Comparison of ENCODE assay signal across 18 cellular contexts in the genomic region with DNA sequence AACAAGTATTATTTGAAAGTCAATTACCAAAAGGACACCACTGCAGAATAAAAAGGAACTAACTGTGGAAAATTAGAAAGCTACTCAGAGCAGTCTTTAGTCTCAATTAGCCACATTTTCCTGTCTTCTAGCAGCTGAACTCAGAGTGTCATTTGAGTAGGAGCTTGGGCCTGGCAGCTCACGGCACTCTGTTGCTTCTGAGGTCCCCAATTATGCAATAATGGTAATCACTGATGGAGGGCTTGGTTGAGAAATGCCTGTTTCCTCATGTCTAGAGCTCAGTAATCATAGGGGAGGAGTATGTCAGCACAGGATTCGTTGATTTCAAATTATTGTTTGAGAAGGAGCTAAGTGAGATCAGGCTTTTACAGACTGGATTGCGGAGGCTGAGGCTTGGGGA.
DNase-seq lines count a peak whose midpoint lies in the region; ATAC-seq, FAIRE-seq and TF ChIP-seq lines count a peak whose summit lies in the region.
"Had no signal": no experiment of that assay in that cellular context is flagged by ENCODE, and none has a peak within 500 bp of the region (broad histone marks: within the 10 kb centered on the region; RNA-seq: fewer than 3 reads in every experiment).

No MANE protein-coding gene starts in this region.

- H3K9me3 ChIP-seq in K562 (replicated peaks; ENCODE audit: control insufficient read depth, insufficient read depth, low read depth, low read length) (peaks cover 9% of the 10 kb centered on the region), smooth muscle cell (replicated peaks; ENCODE audit: low read depth) (no peaks in the 10 kb centered on the region)

- POLR2A ChIA-PET in K562 (lab: Yijun Ruan, JAX) (interaction anchor here (1.0 to 1.4 kb wide), 2 partner anchors 12 to 17 kb away, joined by 4 to 5 read pairs; no protein-coding TSS in a partner anchor), T-cell (lab: Charles Lee) (no interaction called here)

- no peak overlapping the region for H3K27ac ChIP-seq in K562 (ENCODE audit: extremely low read depth, low read depth, low read length)
- H3K27ac ChIP-seq in smooth muscle cell (ENCODE audit: low read depth) = no peak overlapping the region
- H3K27ac ChIP-seq: cardiac muscle cell, thoracic aorta had no signal

- H3K4me1 Mint-ChIP-seq in nephron progenitor cell (peaks cover 11% of the 10 kb centered on the region), T-cell (peaks cover 0 to 5% (median 2%) of the 10 kb centered on the region in 3 donors)

- TF ChIP-seq POLR2A in K562 (conservative IDR thresholded peaks at IDR 0.05) = no peak

- H3K36me3 ChIP-seq in K562 (ENCODE audit: control insufficient read depth, insufficient read depth, low read length) (peaks cover 4% of the 10 kb centered on the region; the same call in 1 of the 3 replicates), smooth muscle cell (ENCODE audit: low read depth) (no peaks in the 10 kb centered on the region)
- H3K36me3 ChIP-seq: cardiac muscle cell, thoracic aorta had no signal

- ATAC-seq in K562 (no peak), HG02938 (IDR thresholded peaks at IDR 0.05; ENCODE audit: unreplicated experiment) (no peak), T-cell (replicated peaks in 1 of 4) (no peak)
- ATAC-seq: activated CD4-positive, alpha-beta T cell treated with anti-CD3 and anti-CD28 coated beads for 36 hours had no signal

- H3K4me3 Mint-ChIP-seq in nephron progenitor cell = no peak overlapping the region
- no peak overlapping the region for H3K4me3 Mint-ChIP-seq in T-cell
- H3K4me3 Mint-ChIP-seq: activated CD4-positive, alpha-beta T cell treated with anti-CD3 and anti-CD28 coated beads for 36 hours; activated naive CD4-positive, alpha-beta T cell treated with anti-CD3 and anti-CD28 coated beads, Interleukin-2, amount 50 U/mL, for 24 hours; T-helper 2 cell treated with Interferon-gamma antibody and Interleukin-4, amounts not matched to agents 5 μg/mL and 100 μg/mL, for 36 hours had no signal

- FAIRE-seq in K562 (lab: Jason Lieb, UNC) = no peak

- H3K27me3 Mint-ChIP-seq in nephron progenitor cell (ENCODE audit: low read depth, poor library complexity) (peaks cover 3% of the 10 kb centered on the region), T-cell (no peaks in the 10 kb centered on the region)
- H3K27me3 Mint-ChIP-seq: activated CD4-positive, alpha-beta T cell treated with anti-CD3 and anti-CD28 coated beads for 36 hours; activated naive CD4-positive, alpha-beta T cell treated with anti-CD3 and anti-CD28 coated beads, Interleukin-2, amount 50 U/mL, for 24 hours had no signal

- H3K79me2 ChIP-seq in K562 (ENCODE audit: control insufficient read depth, insufficient read depth, low read length) = no peaks in the 10 kb centered on the region
- H3K79me2 ChIP-seq in smooth muscle cell (ENCODE audit: low read depth) = no peaks in the 10 kb centered on the region

- H4K20me1 ChIP-seq in K562 (replicated peaks; ENCODE audit: control insufficient read depth, insufficient read depth, low read length) (no peaks in the 10 kb centered on the region), smooth muscle cell (ENCODE audit: low read depth) (no peaks in the 10 kb centered on the region)

- no peak for TF ChIP-seq EP300 in K562 (IDR thresholded peaks at IDR 0.05; ENCODE audit: low read length)

- intact Hi-C loops in K562 (cut with micrococcal nuclease) = no loop called here

- H3K27ac Mint-ChIP-seq in nephron progenitor cell (peak overlapping the region; percentile 15), T-cell (no peak overlapping the region)
- H3K27ac Mint-ChIP-seq: activated CD4-positive, alpha-beta T cell treated with anti-CD3 and anti-CD28 coated beads for 36 hours; activated naive CD4-positive, alpha-beta T cell treated with anti-CD3 and anti-CD28 coated beads, Interleukin-2, amount 50 U/mL, for 24 hours; T-helper 2 cell treated with Interferon-gamma antibody and Interleukin-4, amounts not matched to agents 5 μg/mL and 100 μg/mL, for 36 hours had no signal

- H3K4me3 ChIP-seq in K562 (no peak overlapping the region), smooth muscle cell (no peak overlapping the region)
- H3K4me3 ChIP-seq: cardiac muscle cell, thoracic aorta had no signal

- H3K4me2 ChIP-seq in K562 (ENCODE audit: insufficient read depth, low read length) (no peak overlapping the region), smooth muscle cell (no peak overlapping the region)

- H3K27me3 ChIP-seq in K562 (ENCODE audit: control insufficient read depth in 2 of 2, insufficient read depth in 2 of 2, low read length in 2 of 2) (no peaks in the 10 kb centered on the region), smooth muscle cell (ENCODE audit: low read depth) (no peaks in the 10 kb centered on the region)
- H3K27me3 ChIP-seq: cardiac muscle cell had no signal

- DNase-seq in GF-D8 (lab: John Stamatoyannopoulos, UW) (peak; percentile 58), NCI-H1436 (lab: John Stamatoyannopoulos, UW) (peak; percentile 91), K562 (ENCODE audit: extremely low read depth in 1 of 4, low spot score in 3 of 4) (no peak), nephron progenitor cell (no peak), cerebellar nuclear complex (lab: John Stamatoyannopoulos, UW) (no peak), smooth muscle cell (lab: John Stamatoyannopoulos, UW; ENCODE audit: unreplicated experiment) (no peak), T-cell (no peak)
- DNase-seq: activated CD4-positive, alpha-beta T cell treated with anti-CD3 and anti-CD28 coated beads for 36 hours; C1 segment of cervical spinal cord; mesenchymal stem cell; NCI-H1694 treated with DMSO at 0.1 percent for 48 hours; stimulated activated CD4-positive, alpha-beta T cell treated with anti-CD3 and anti-CD28 coated beads, Interleukin-4, amount 100 ng/mL, for 1 hour; stimulated activated CD8-positive, alpha-beta memory T cell treated with anti-CD3 and anti-CD28 coated beads, Interleukin-4, amount 100 ng/mL, for 48 hours had no signal

- in situ Hi-C loops in K562 (cut with MboI) = no loop called here

- peaks cover 22% of the 10 kb centered on the region for H3K9me3 Mint-ChIP-seq in nephron progenitor cell
- peaks cover 14 to 17% (median 16%) of the 10 kb centered on the region in 3 donors for H3K9me3 Mint-ChIP-seq in T-cell
- H3K9me3 Mint-ChIP-seq: activated naive CD4-positive, alpha-beta T cell treated with anti-CD3 and anti-CD28 coated beads, Interleukin-2, amount 50 U/mL, for 24 hours had no signal

- H3K9ac ChIP-seq in K562 (ENCODE audit: insufficient read depth in 1 of 2, low read depth in 2 of 2, low read length in 2 of 2) (no peak overlapping the region), smooth muscle cell (ENCODE audit: low read depth) (no peak overlapping the region)

- H3K9me1 ChIP-seq in K562 (ENCODE audit: control insufficient read depth, insufficient read depth, low read length) = no peaks in the 10 kb centered on the region

- BruUV-seq in K562 (replicated peaks; lab: Mats Ljungman, UMichigan) = no TSS peak

- 61% methylated on average over 3 of the region's 3 CpGs for WGBS in K562 (ENCODE audit: insufficient coverage, low coverage, missing lambda C conversion rate)
- 72% methylated on average over 3 of the region's 3 CpGs for WGBS in smooth muscle cell (ENCODE audit: low lambda C conversion rate)

- CTCF ChIA-PET in K562 (lab: Yijun Ruan, JAX; ENCODE audit: low intra/inter-chr PET ratio) (no interaction called here), T-cell (lab: Charles Lee) (no interaction called here)

- TF ChIP-seq RAD21 in K562 (CRISPR knock-in tag; conservative IDR thresholded peaks at IDR 0.05 in 1 of 2, IDR thresholded peaks at IDR 0.05 in 1 of 2) = no peak

- H2AFZ ChIP-seq in K562 (ENCODE audit: low read depth, low read length) (no peak overlapping the region), smooth muscle cell (ENCODE audit: low read depth) (no peak overlapping the region)

- H3F3A ChIP-seq in smooth muscle cell (ENCODE audit: low read depth) = no peaks in the 10 kb centered on the region

- H3K4me1 ChIP-seq in K562 (replicated peaks in 1 of 2; ENCODE audit: control insufficient read depth in 2 of 2, insufficient read depth in 2 of 2, low read length in 2 of 2) (no peaks in the 10 kb centered on the region), smooth muscle cell (ENCODE audit: low read depth) (peaks cover 5% of the 10 kb centered on the region)

- no peak for TF ChIP-seq CTCF in K562 (IDR thresholded peaks at IDR 0.05 in 2 of 3, conservative IDR thresholded peaks at IDR 0.05 in 1 of 3; ENCODE audit: insufficient read depth in 2 of 3, low read depth in 1 of 3, low read length in 3 of 3)
- TF ChIP-seq CTCF in nephron progenitor cell (IDR thresholded peaks at IDR 0.05) = no peak
- TF ChIP-seq CTCF in smooth muscle cell (IDR thresholded peaks at IDR 0.05; ENCODE audit: borderline replicate concordance, insufficient read depth, poor library complexity, severe bottlenecking) = no peak

- H3K36me3 Mint-ChIP-seq in nephron progenitor cell (ENCODE audit: low read depth) = peaks cover 28% of the 10 kb centered on the region
- peaks cover 37% of the 10 kb centered on the region for H3K36me3 Mint-ChIP-seq in T-cell

TF ChIP-seq in K562, 482 proteins besides CTCF, POLR2A, EP300 and RAD21:
- TF ChIP-seq, protein P1, sequence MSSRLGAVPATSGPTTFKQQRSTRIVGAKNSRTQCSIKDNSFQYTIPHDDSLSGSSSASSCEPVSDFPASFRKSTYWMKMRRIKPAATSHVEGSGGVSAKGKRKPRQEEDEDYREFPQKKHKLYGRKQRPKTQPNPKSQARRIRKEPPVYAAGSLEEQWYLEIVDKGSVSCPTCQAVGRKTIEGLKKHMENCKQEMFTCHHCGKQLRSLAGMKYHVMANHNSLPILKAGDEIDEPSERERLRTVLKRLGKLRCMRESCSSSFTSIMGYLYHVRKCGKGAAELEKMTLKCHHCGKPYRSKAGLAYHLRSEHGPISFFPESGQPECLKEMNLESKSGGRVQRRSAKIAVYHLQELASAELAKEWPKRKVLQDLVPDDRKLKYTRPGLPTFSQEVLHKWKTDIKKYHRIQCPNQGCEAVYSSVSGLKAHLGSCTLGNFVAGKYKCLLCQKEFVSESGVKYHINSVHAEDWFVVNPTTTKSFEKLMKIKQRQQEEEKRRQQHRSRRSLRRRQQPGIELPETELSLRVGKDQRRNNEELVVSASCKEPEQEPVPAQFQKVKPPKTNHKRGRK (tag; IDR thresholded peaks at IDR 0.05) = no peak
- peak; percentile 51 for TF ChIP-seq CEBPB (tag; IDR thresholded peaks at IDR 0.05)

Comparison
In these comparisons a context has a peak if more than half of its experiments do, and no peak if none do; other contexts are left out.
1. DNase-seq: peak in GF-D8 (single experiment) and NCI-H1436 (single experiment); none in K562 (0 of 4), nephron progenitor cell (single experiment), cerebellar nuclear complex (0 of 2), smooth muscle cell (single experiment) and T-cell (0 of 34).